Comparison of ENCODE assay signal across 8 cellular contexts in genomic region chr17:76716146-76716833, GRCh38. TPM values are rescaled to one million over a fixed set of nuclear protein-coding genes. Genes with fewer than 3 reads are reported as not detected.
DNase-seq lines count a peak whose midpoint lies in the region; ATAC-seq and TF ChIP-seq lines count a peak whose summit lies in the region.

No MANE protein-coding gene starts in this region.

- H3K4me1 ChIP-seq in CD8-positive, alpha-beta memory T cell (ENCODE audit: insufficient read depth, low read length), result peaks cover 33% of the 10 kb centered on the region
- peaks cover 39% of the 10 kb centered on the region for H3K4me1 ChIP-seq in adipocyte (ENCODE audit: control insufficient read depth, insufficient read depth, low read length)

- POLR2A ChIA-PET in CD8-positive, alpha-beta memory T cell (lab: Charles Lee), result interaction anchor here (0.8 to 5.8 kb wide), 5 partner anchors 11 to 223 kb away, joined by 3 to 51 read pairs (median 6); partner anchors contain the start of genes JMJD6, METTL23, MFSD11 and SRSF2

- H3K4me1 Mint-ChIP-seq in CD8-positive, alpha-beta memory T cell, result peaks cover 45 to 69% (median 46%) of the 10 kb centered on the region in 3 donors
- peaks cover 66% of the 10 kb centered on the region for H3K4me1 Mint-ChIP-seq in stimulated activated naive CD8-positive, alpha-beta T cell treated with anti-CD3 and anti-CD28 coated beads, Interleukin-15, amount 100 ng/mL, for 72 hours

- H3K9me3 Mint-ChIP-seq in CD8-positive, alpha-beta memory T cell, result no peaks in the 10 kb centered on the region
- H3K9me3 Mint-ChIP-seq in stimulated activated naive CD8-positive, alpha-beta T cell treated with anti-CD3 and anti-CD28 coated beads, Interleukin-15, amount 100 ng/mL, for 72 hours, result no peaks in the 10 kb centered on the region

- H3K36me3 Mint-ChIP-seq in CD8-positive, alpha-beta memory T cell, result peaks cover 9 to 73% (median 14%) of the 10 kb centered on the region in 3 donors

- H3K9me3 ChIP-seq in CD8-positive, alpha-beta memory T cell (ENCODE audit: low read length), result no peaks in the 10 kb centered on the region
- H3K9me3 ChIP-seq in adipocyte (ENCODE audit: control insufficient read depth, low read length), result no peaks in the 10 kb centered on the region

- CTCF ChIA-PET in CD8-positive, alpha-beta memory T cell (lab: Charles Lee), result interaction anchor here (0.9 to 5.7 kb wide), 7 partner anchors 10 to 193 kb away, joined by 3 to 52 read pairs (median 4); partner anchors contain the start of genes JMJD6 and METTL23

- no peaks in the 10 kb centered on the region for H3K27me3 ChIP-seq in CD8-positive, alpha-beta memory T cell (ENCODE audit: insufficient read depth, low read length, poor library complexity, severe bottlenecking)
- no peaks in the 10 kb centered on the region for H3K27me3 ChIP-seq in adipocyte (replicated peaks; ENCODE audit: control insufficient read depth, insufficient read depth, low read length)

- peak overlapping the region; percentile 89 for H3K9ac ChIP-seq in adipocyte (ENCODE audit: low read length)

- peaks cover 44% of the 10 kb centered on the region for H3K36me3 ChIP-seq in CD8-positive, alpha-beta memory T cell (ENCODE audit: insufficient read depth, low read length)
- H3K36me3 ChIP-seq in adipocyte (ENCODE audit: control insufficient read depth, insufficient read depth, low read length, severe bottlenecking), result peaks cover 57% of the 10 kb centered on the region

- peak overlapping the region; percentile 91 to 99 (median 98) for H3K27ac Mint-ChIP-seq in CD8-positive, alpha-beta memory T cell
- H3K27ac Mint-ChIP-seq in stimulated activated naive CD8-positive, alpha-beta T cell treated with anti-CD3 and anti-CD28 coated beads, Interleukin-15, amount 100 ng/mL, for 72 hours, result peak overlapping the region; percentile 84 to 99

- peak; percentile 69 to 94 (median 84) for DNase-seq in CD8-positive, alpha-beta memory T cell
- DNase-seq in adipocyte (ENCODE audit: low read depth) (peak; percentile 82), iris pigment epithelial cell (ENCODE audit: low read depth) (peak; percentile 100), SHP77 (lab: John Stamatoyannopoulos, UW) (no peak), DMS 273 (lab: John Stamatoyannopoulos, UW; ENCODE audit: unreplicated experiment) (no peak)
- DNase-seq in stimulated activated naive CD8-positive, alpha-beta T cell treated with anti-CD3 and anti-CD28 coated beads, Interleukin-15, amount 100 ng/mL, for 72 hours, result peak; percentile 77 to 91

- ATAC-seq in stimulated activated naive CD8-positive, alpha-beta T cell treated with anti-CD3 and anti-CD28 coated beads, Interleukin-15, amount 100 ng/mL, for 72 hours, result peak; percentile 98
- no peak for ATAC-seq in GM18907 (IDR thresholded peaks at IDR 0.05; ENCODE audit: unreplicated experiment)

- H3K4me3 ChIP-seq in CD8-positive, alpha-beta memory T cell (ENCODE audit: low read length), result no peak overlapping the region
- H3K4me3 ChIP-seq in adipocyte (ENCODE audit: low read length), result peak overlapping the region; percentile 72

- H3K27ac ChIP-seq in CD8-positive, alpha-beta memory T cell (ENCODE audit: low read depth, low read length), result peak overlapping the region; percentile 68

- no peaks in the 10 kb centered on the region for H3K27me3 Mint-ChIP-seq in CD8-positive, alpha-beta memory T cell
- H3K27me3 Mint-ChIP-seq in stimulated activated naive CD8-positive, alpha-beta T cell treated with anti-CD3 and anti-CD28 coated beads, Interleukin-15, amount 100 ng/mL, for 72 hours, result no peaks in the 10 kb centered on the region

- peak overlapping the region; percentile 37 to 76 (median 71) for H3K4me3 Mint-ChIP-seq in CD8-positive, alpha-beta memory T cell
- peak overlapping the region; percentile 78 to 86 for H3K4me3 Mint-ChIP-seq in stimulated activated naive CD8-positive, alpha-beta T cell treated with anti-CD3 and anti-CD28 coated beads, Interleukin-15, amount 100 ng/mL, for 72 hours

TF ChIP-seq in PFSK-1, 5 proteins besides CTCF, POLR2A, EP300 and RAD21:
- peak; percentile 54 for TF ChIP-seq POLR2AphosphoS5 (IDR thresholded peaks at IDR 0.05; ENCODE audit: low read depth, low read length)
- peak; percentile 64; the same call in 1 of the 2 replicates for TF ChIP-seq SIN3A (IDR thresholded peaks at IDR 0.05; ENCODE audit: borderline replicate concordance, insufficient read depth, low read length)
- no peak for TF ChIP-seq TAF1 (IDR thresholded peaks at IDR 0.05; ENCODE audit: borderline replicate concordance, insufficient read depth, low read length)
- TF ChIP-seq FOXP2 (optimal IDR thresholded peaks at IDR 0.05; ENCODE audit: borderline replicate concordance, extremely low read depth, extremely low read length, insufficient read depth), result peak; percentile 80

RNA-seq across cellular contexts. Expression of gene MXRA7, which starts 5.5 kb away (rescaled TPM):
- 10 to 100 TPM; 27.1 to 29.1 TPM for total RNA-seq in CD8-positive, alpha-beta memory T cell
- polyA plus RNA-seq in CD8-positive, alpha-beta memory T cell, result 30.6 TPM
- 191 TPM for polyA plus RNA-seq in PFSK-1 (2012; ENCODE audit: insufficient read length, low read depth)

RNA-seq across cellular contexts. Expression of gene JMJD6, which starts 10.1 kb away (rescaled TPM):
- total RNA-seq in CD8-positive, alpha-beta memory T cell, result 10 to 100 TPM; 62.7 to 66.8 TPM
- 37.1 TPM for polyA plus RNA-seq in CD8-positive, alpha-beta memory T cell
- polyA plus RNA-seq in PFSK-1 (2012; ENCODE audit: insufficient read length, low read depth), result 104 TPM

RNA-seq across cellular contexts. Expression of gene METTL23, which starts 10.3 kb away (rescaled TPM):
- total RNA-seq in CD8-positive, alpha-beta memory T cell, result 10 to 100 TPM; 43.6 to 44.6 TPM
- polyA plus RNA-seq in CD8-positive, alpha-beta memory T cell, result 152 TPM
- 35.7 TPM for polyA plus RNA-seq in PFSK-1 (2012; ENCODE audit: insufficient read length, low read depth)

RNA-seq across cellular contexts. Expression of gene SRSF2, which starts 20.8 kb away (rescaled TPM):
- total RNA-seq in CD8-positive, alpha-beta memory T cell, result 100 to 1,000 TPM; 626 to 630 TPM
- polyA plus RNA-seq in CD8-positive, alpha-beta memory T cell, result 111 TPM
- 221 TPM for polyA plus RNA-seq in PFSK-1 (2012; ENCODE audit: insufficient read length, low read depth)

RNA-seq across cellular contexts. Expression of gene MFSD11, which starts 21.6 kb away (rescaled TPM):
- 10 to 100 TPM; 22.3 to 22.9 TPM for total RNA-seq in CD8-positive, alpha-beta memory T cell
- 28.4 TPM for polyA plus RNA-seq in CD8-positive, alpha-beta memory T cell
- polyA plus RNA-seq in PFSK-1 (2012; ENCODE audit: insufficient read length, low read depth), result 8.5 TPM

Comparison
In these comparisons a context has a peak if more than half of its experiments do, and no peak if none do; other contexts are left out.
1. DNase-seq: peak in CD8-positive, alpha-beta memory T cell (5 of 5), adipocyte (single experiment), iris pigment epithelial cell (single experiment) and stimulated activated naive CD8-positive, alpha-beta T cell treated with anti-CD3 and anti-CD28 coated beads, Interleukin-15, amount 100 ng/mL, for 72 hours (2 of 2); none in SHP77 (0 of 2) and DMS 273 (single experiment).